ENCODE assay signal across 26 cellular contexts in the genomic region with DNA sequence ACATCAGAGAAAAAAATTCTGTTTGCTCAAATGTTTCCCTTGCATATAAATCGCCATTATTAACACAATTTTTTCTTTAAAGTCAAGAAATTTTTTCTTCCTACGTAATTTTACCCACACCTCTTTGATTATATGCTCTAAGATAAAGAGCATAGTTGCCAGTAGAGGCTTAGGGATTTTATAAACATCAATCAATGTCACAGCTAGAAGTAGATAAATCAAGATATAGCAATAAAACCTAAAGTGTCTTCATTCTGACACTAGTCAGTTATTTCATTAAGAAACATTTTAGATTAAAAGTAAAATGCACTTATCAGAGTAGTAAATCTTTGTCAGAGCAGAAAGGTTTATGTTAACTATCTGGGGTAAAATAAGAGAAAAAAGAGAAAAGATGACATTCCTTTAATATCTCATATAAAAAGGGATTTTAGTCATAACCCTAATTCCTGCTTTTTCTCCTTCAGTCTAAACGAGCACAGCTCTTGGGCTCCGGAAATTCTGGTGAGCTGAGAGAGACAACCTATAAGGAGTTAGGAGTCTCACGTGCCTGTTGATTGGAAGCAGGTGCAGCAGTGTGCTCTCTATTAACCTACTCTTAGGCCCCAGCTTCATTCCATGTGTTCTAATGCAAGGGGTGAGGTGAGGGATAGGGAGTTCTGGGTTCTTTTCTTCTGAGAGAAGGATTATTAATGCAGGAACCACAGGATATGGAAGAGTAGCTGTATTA.
DNase-seq lines count a peak whose midpoint lies in the region; ATAC-seq and TF ChIP-seq lines count a peak whose summit lies in the region.
"Had no signal": no experiment of that assay in that cellular context is flagged by ENCODE, and none has a peak within 500 bp of the region (broad histone marks: within the 10 kb centered on the region; RNA-seq: fewer than 3 reads in every experiment).

No MANE protein-coding gene starts in this region.

- peak in 1 of 2 donors; percentile 26 for DNase-seq in cardiac muscle cell (ENCODE audit: low read depth in 1 of 2, low spot score in 1 of 2)
- DNase-seq in heart right ventricle = no peak
- DNase-seq in SK-N-SH = peak; percentile 32
- no peak for DNase-seq in activated CD4-positive, alpha-beta T cell treated with anti-CD3 and anti-CD28 coated beads, Interleukin-2, amount 50 U/mL, for 48 hours
- DNase-seq in GM23338 (ENCODE audit: low spot score) = no peak
- DNase-seq: CD4-positive, alpha-beta T cell; COR-L47; DND-41; GM23248; HCEC 1CT; Karpas-422; MV-4-11; NCI-H187; NCI-H2107; NCI-H2227 treated with DMSO at 0.1 percent for 48 hours; NCI-H524; OCI-M1; SW 1271; T-helper 17 cell had no signal

- H3F3A ChIP-seq in SK-N-SH (replicated peaks; ENCODE audit: insufficient read depth) = peaks cover 5% of the 10 kb centered on the region
- no peaks in the 10 kb centered on the region for H3F3A ChIP-seq in neural cell (ENCODE audit: insufficient read depth, low read length, poor library complexity, severe bottlenecking)
- no peaks in the 10 kb centered on the region for H3F3A ChIP-seq in GM23338 (replicated peaks; ENCODE audit: low read depth)

- WGBS in heart right ventricle, 2 donors = 70 to 77% methylated on average over 5 of the region's 5 CpGs
- 79% methylated on average over 5 of the region's 5 CpGs for WGBS in SK-N-SH (ENCODE audit: low lambda C conversion rate)

- H3K9me3 Mint-ChIP-seq in GM23338 = peaks cover 7% of the 10 kb centered on the region; the same call in 2 of the 3 replicates
- H3K9me3 Mint-ChIP-seq: CD4-positive, alpha-beta T cell had no signal

- CTCF ChIA-PET in SK-N-SH (lab: Yijun Ruan, JAX) = interaction anchor here (1.0 to 1.8 kb wide), 2 partner anchors 11 to 620 kb away, joined by 3 to 7 read pairs; no protein-coding TSS in a partner anchor

- TF ChIP-seq RAD21 in SK-N-SH (IDR thresholded peaks at IDR 0.05; ENCODE audit: low read length) (no peak), neural cell (conservative IDR thresholded peaks at IDR 0.05) (no peak)

- peak overlapping the region; percentile 52 for H3K27ac ChIP-seq in cardiac muscle cell
- H3K27ac ChIP-seq in heart right ventricle = no peak overlapping the region
- no peak overlapping the region for H3K27ac ChIP-seq in SK-N-SH (ENCODE audit: low read depth in 2 of 2, low read length in 1 of 2)
- peak overlapping the region; percentile 28 for H3K27ac ChIP-seq in neural cell (ENCODE audit: low read length)
- H3K27ac ChIP-seq in GM23338 (ENCODE audit: low read depth) = no peak overlapping the region
- H3K27ac ChIP-seq: A549, BLaER1, GM23248, SJSA1 had no signal

- ATAC-seq in heart right ventricle (no peak), GM23338 (no peak; the same call in 2 of the 3 replicates)
- ATAC-seq in activated CD4-positive, CD25-positive, alpha-beta regulatory T cell treated with anti-CD3 and anti-CD28 coated beads, Interleukin-2, amount 50 U/mL, for 24 hours = no peak
- ATAC-seq: A549, Right ventricle myocardium inferior, T-helper 17 cell had no signal

- H3K4me1 ChIP-seq in cardiac muscle cell (ENCODE audit: low read depth) (peaks cover 8% of the 10 kb centered on the region), heart right ventricle (peaks cover 0 to 5% (median 0%) of the 10 kb centered on the region in 9 donors), SK-N-SH (ENCODE audit: control insufficient read depth in 1 of 2, insufficient read depth in 2 of 2, low read depth in 1 of 2, low read length in 1 of 2) (peaks cover 0 to 7% of the 10 kb centered on the region in 2 experiments; a peak in 2 of 4 replicates), GM23338 (ENCODE audit: insufficient read depth) (peaks cover 3% of the 10 kb centered on the region)
- H3K4me1 ChIP-seq: A549, BLaER1, SJSA1 had no signal

- H4K20me1 ChIP-seq in SK-N-SH (ENCODE audit: insufficient read depth) = no peaks in the 10 kb centered on the region
- no peaks in the 10 kb centered on the region for H4K20me1 ChIP-seq in neural cell (ENCODE audit: insufficient read depth)
- H4K20me1 ChIP-seq in GM23338 (replicated peaks; ENCODE audit: insufficient read depth) = no peaks in the 10 kb centered on the region
- H4K20me1 ChIP-seq: BLaER1 had no signal

- H3K9me3 ChIP-seq in cardiac muscle cell (ENCODE audit: low read depth) = no peaks in the 10 kb centered on the region
- peaks cover 0 to 3% (median 0%) of the 10 kb centered on the region in 11 donors for H3K9me3 ChIP-seq in heart right ventricle
- H3K9me3 ChIP-seq in SK-N-SH = no peaks in the 10 kb centered on the region
- H3K9me3 ChIP-seq in neural cell (ENCODE audit: low read length) = no peaks in the 10 kb centered on the region
- H3K9me3 ChIP-seq: A549, BLaER1, SJSA1 had no signal

- H3K4me1 Mint-ChIP-seq in GM23338 = 0 out of 3 replicates have a peak, but pooled peaks cover 4% of the 10 kb centered on the region
- H3K4me1 Mint-ChIP-seq: IgD-negative memory B cell, T-helper 17 cell had no signal

- no peak overlapping the region for H3K4me2 ChIP-seq in SK-N-SH
- peak overlapping the region; percentile 17 for H3K4me2 ChIP-seq in neural cell (ENCODE audit: low read length)
- H3K4me2 ChIP-seq in GM23338 = no peak overlapping the region
- H3K4me2 ChIP-seq: A549, BLaER1 had no signal

- H3K36me3 Mint-ChIP-seq in GM23338 (ENCODE audit: low read depth) = peaks cover 9% of the 10 kb centered on the region
- H3K36me3 Mint-ChIP-seq: IgD-negative memory B cell had no signal

- H3K27me3 Mint-ChIP-seq in GM23338 (ENCODE audit: insufficient read depth, low read depth, poor library complexity) = peaks cover 3% of the 10 kb centered on the region
- H3K27me3 Mint-ChIP-seq: CD4-positive, alpha-beta T cell; IgD-negative memory B cell; T-helper 17 cell had no signal

- H3K27me3 ChIP-seq in cardiac muscle cell = no peaks in the 10 kb centered on the region
- H3K27me3 ChIP-seq in heart right ventricle = no peaks in the 10 kb centered on the region
- H3K27me3 ChIP-seq in SK-N-SH (ENCODE audit: insufficient read depth) = no peaks in the 10 kb centered on the region
- no peaks in the 10 kb centered on the region for H3K27me3 ChIP-seq in neural cell (ENCODE audit: insufficient read depth, low read depth, low read length)
- H3K27me3 ChIP-seq in GM23338 (ENCODE audit: insufficient read depth) = no peaks in the 10 kb centered on the region
- H3K27me3 ChIP-seq: BLaER1, SJSA1 had no signal

- H3K9me2 ChIP-seq in SK-N-SH = no peaks in the 10 kb centered on the region; the same call in 1 of the 2 replicates
- H3K9me2 ChIP-seq in neural cell (ENCODE audit: insufficient read depth, low read length) = no peaks in the 10 kb centered on the region
- no peaks in the 10 kb centered on the region for H3K9me2 ChIP-seq in GM23338 (ENCODE audit: insufficient read depth)

- H3K27ac Mint-ChIP-seq in GM23338 = no peak overlapping the region
- H3K27ac Mint-ChIP-seq: CD4-positive, alpha-beta T cell; IgD-negative memory B cell; T-helper 17 cell had no signal

- no peak overlapping the region for H3K9ac ChIP-seq in SK-N-SH
- no peak overlapping the region for H3K9ac ChIP-seq in neural cell (ENCODE audit: low read length)
- H3K9ac ChIP-seq: BLaER1, GM23248 had no signal

- H3K36me3 ChIP-seq in cardiac muscle cell (no peaks in the 10 kb centered on the region), heart right ventricle (no peaks in the 10 kb centered on the region), SK-N-SH (replicated peaks in 1 of 2; ENCODE audit: control insufficient read depth in 1 of 2, insufficient read depth in 2 of 2, low read length in 1 of 2) (no peaks in the 10 kb centered on the region), neural cell (ENCODE audit: insufficient read depth, low read length) (no peaks in the 10 kb centered on the region), GM23338 (ENCODE audit: insufficient read depth) (no peaks in the 10 kb centered on the region)
- H3K36me3 ChIP-seq: BLaER1, SJSA1 had no signal

- POLR2A ChIA-PET in SK-N-SH (lab: Yijun Ruan, JAX) = no interaction called here

- TF ChIP-seq EP300 in SK-N-SH (IDR thresholded peaks at IDR 0.05; ENCODE audit: borderline replicate concordance in 1 of 2, low read depth in 1 of 2, low read length in 1 of 2) (no peak), neural cell (conservative IDR thresholded peaks at IDR 0.05; ENCODE audit: poor library complexity, severe bottlenecking) (peak; percentile 57)

- H3K79me2 ChIP-seq in SK-N-SH (ENCODE audit: insufficient read depth) (no peaks in the 10 kb centered on the region), neural cell (replicated peaks; ENCODE audit: insufficient read depth, low read length) (no peaks in the 10 kb centered on the region), GM23338 (replicated peaks; ENCODE audit: insufficient read depth) (no peaks in the 10 kb centered on the region)

- no peak for TF ChIP-seq CTCF in cardiac muscle cell (IDR thresholded peaks at IDR 0.05; ENCODE audit: low read depth, low read length)
- TF ChIP-seq CTCF in heart right ventricle (IDR thresholded peaks at IDR 0.05) = no peak
- TF ChIP-seq CTCF in SK-N-SH (IDR thresholded peaks at IDR 0.05) = no peak
- no peak for TF ChIP-seq CTCF in neural cell (IDR thresholded peaks at IDR 0.05; ENCODE audit: poor library complexity, severe bottlenecking)
- TF ChIP-seq CTCF in GM23338 (conservative IDR thresholded peaks at IDR 0.05; ENCODE audit: low read depth in 2 of 2) = no peak

- intact Hi-C loops in heart right ventricle (cut with DNase I) = no loop called here

- H3K4me3 ChIP-seq in cardiac muscle cell (no peak overlapping the region), heart right ventricle (no peak overlapping the region), SK-N-SH (ENCODE audit: low read depth in 2 of 2, low read length in 1 of 2) (no peak overlapping the region), neural cell (ENCODE audit: low read length) (peak overlapping the region; percentile 7), GM23338 (no peak overlapping the region)
- H3K4me3 ChIP-seq: A549, BLaER1, GM23248, SJSA1 had no signal

- H2AFZ ChIP-seq in SK-N-SH (ENCODE audit: low read depth) = no peak overlapping the region
- no peak overlapping the region for H2AFZ ChIP-seq in neural cell (ENCODE audit: low read depth, low read length)
- H2AFZ ChIP-seq in GM23338 = no peak overlapping the region
- H2AFZ ChIP-seq: GM23248 had no signal

- no peak overlapping the region for H3K4me3 Mint-ChIP-seq in GM23338
- H3K4me3 Mint-ChIP-seq: CD4-positive, alpha-beta T cell; IgD-negative memory B cell; T-helper 17 cell had no signal

TF ChIP-seq in SK-N-SH, 30 proteins besides CTCF, POLR2A, EP300 and RAD21 (continues in another document):
- no peak for TF ChIP-seq TAF1 (IDR thresholded peaks at IDR 0.05; ENCODE audit: borderline replicate concordance, low read depth, low read length)

TF ChIP-seq in neural cell, 6 proteins besides CTCF, POLR2A, EP300 and RAD21:
- no peak for TF ChIP-seq EZH2 (IDR thresholded peaks at IDR 0.05; ENCODE audit: borderline replicate concordance, insufficient read depth, low read length, poor library complexity, severe bottlenecking)
- TF ChIP-seq POLR2AphosphoS5 (IDR thresholded peaks at IDR 0.05) = no peak
- TF ChIP-seq TAF1 (IDR thresholded peaks at IDR 0.05; ENCODE audit: low read depth) = no peak

TF ChIP-seq in GM23338, 12 proteins besides CTCF, POLR2A, EP300 and RAD21:
- TF ChIP-seq NANOG (IDR thresholded peaks at IDR 0.05; ENCODE audit: borderline replicate concordance) = no peak

Comparison
In these comparisons a context has a peak if more than half of its experiments do, and no peak if none do; other contexts are left out.
1. H3K27ac ChIP-seq: peak in cardiac muscle cell (single experiment) and neural cell (single experiment); none in heart right ventricle (0 of 10), SK-N-SH (0 of 2) and GM23338 (single experiment).